In genomic region chr4:15725608-15726007, GRCh38 we compare ENCODE assay signal across 15 cellular contexts. TPM values are rescaled to one million over a fixed set of nuclear protein-coding genes. Genes with fewer than 3 reads are reported as not detected.
DNase-seq lines count a peak whose midpoint lies in the region; ATAC-seq and TF ChIP-seq lines count a peak whose summit lies in the region.
"Had no signal": no experiment of that assay in that cellular context is flagged by ENCODE, and none has a peak within 500 bp of the region (broad histone marks: within the 10 kb centered on the region; RNA-seq: fewer than 3 reads in every experiment).

No MANE protein-coding gene starts in this region.

- peak; percentile 11 for ATAC-seq in activated T-helper 17 cell treated with anti-CD3 and anti-CD28 coated beads, Interleukin-2, amount 50 U/mL, for 72 hours (replicated peaks)
- ATAC-seq in omental fat pad (ENCODE audit: low FRiP score) (peak; percentile 14), HG02623 (IDR thresholded peaks at IDR 0.05; ENCODE audit: unreplicated experiment) (no peak), left lobe of liver (no peak)
- ATAC-seq: GM23338, Panc1, Right ventricle myocardium inferior had no signal

- H3K4me1 ChIP-seq in CD4-positive, alpha-beta memory T cell (ENCODE audit: insufficient read depth, low read length) = peaks cover 7% of the 10 kb centered on the region
- H3K4me1 ChIP-seq in PC-9 (replicated peaks; ENCODE audit: insufficient read depth) = no peaks in the 10 kb centered on the region

- H3K4me3 Mint-ChIP-seq in CD4-positive, alpha-beta memory T cell = peak overlapping the region in 1 of 8 donors; percentile 3
- H3K4me3 Mint-ChIP-seq in activated T-helper 17 cell treated with anti-CD3 and anti-CD28 coated beads, Interleukin-2, amount 50 U/mL, for 72 hours = no peak overlapping the region
- H3K4me3 Mint-ChIP-seq: GM23338 had no signal

- peak overlapping the region in 6 of 7 donors; percentile 8 to 65 (median 31) for H3K27ac Mint-ChIP-seq in CD4-positive, alpha-beta memory T cell
- no peak overlapping the region for H3K27ac Mint-ChIP-seq in activated T-helper 17 cell treated with anti-CD3 and anti-CD28 coated beads, Interleukin-2, amount 50 U/mL, for 72 hours
- H3K27ac Mint-ChIP-seq: GM23338 had no signal

- no peak overlapping the region for H3K27ac ChIP-seq in CD4-positive, alpha-beta memory T cell (ENCODE audit: low read depth, low read length)
- no peak overlapping the region for H3K27ac ChIP-seq in PC-9

- intact Hi-C loops in CD4-positive, alpha-beta memory T cell (cut with micrococcal nuclease) = no loop called here
- intact Hi-C loops in PC-9 (cut with micrococcal nuclease; ENCODE audit: unreplicated experiment) = loop anchor here (5.0 kb wide), 1 partner anchor 33 kb away; no protein-coding TSS in a partner anchor

- peaks cover 4 to 10% (median 7%) of the 10 kb centered on the region in 4 donors for H3K4me1 Mint-ChIP-seq in CD4-positive, alpha-beta memory T cell
- H3K4me1 Mint-ChIP-seq in activated T-helper 17 cell treated with anti-CD3 and anti-CD28 coated beads, Interleukin-2, amount 50 U/mL, for 72 hours = no peaks in the 10 kb centered on the region
- H3K4me1 Mint-ChIP-seq: GM23338 had no signal

- BruUV-seq in PC-9 (replicated peaks; lab: Mats Ljungman, UMichigan) = no TSS peak

- no peak overlapping the region for H2AFZ ChIP-seq in PC-9
- H2AFZ ChIP-seq: GM23338 had no signal

- no peaks in the 10 kb centered on the region for H3K36me3 Mint-ChIP-seq in CD4-positive, alpha-beta memory T cell
- H3K36me3 Mint-ChIP-seq in activated T-helper 17 cell treated with anti-CD3 and anti-CD28 coated beads, Interleukin-2, amount 50 U/mL, for 72 hours (ENCODE audit: low read depth) = no peaks in the 10 kb centered on the region

- no peak for TF ChIP-seq CTCF in fibroblast of villous mesenchyme (IDR thresholded peaks at IDR 0.05; ENCODE audit: insufficient read depth, low read depth, low read length)
- no peak for TF ChIP-seq CTCF in omental fat pad (IDR thresholded peaks at IDR 0.05)
- TF ChIP-seq CTCF in PC-9 (conservative IDR thresholded peaks at IDR 0.05) = no peak

- no peak overlapping the region for H3K4me2 ChIP-seq in PC-9
- H3K4me2 ChIP-seq: GM23338 had no signal

- H3F3A ChIP-seq in PC-9 (ENCODE audit: insufficient read depth, low read depth) = no peaks in the 10 kb centered on the region

- no peaks in the 10 kb centered on the region for H3K27me3 Mint-ChIP-seq in CD4-positive, alpha-beta memory T cell
- H3K27me3 Mint-ChIP-seq in activated T-helper 17 cell treated with anti-CD3 and anti-CD28 coated beads, Interleukin-2, amount 50 U/mL, for 72 hours = no peaks in the 10 kb centered on the region

- CTCF ChIA-PET in CD4-positive, alpha-beta memory T cell (lab: Charles Lee; ENCODE audit: partially characterized antibody) = interaction anchor here (1.8 kb wide), 1 partner anchor 31 kb away, joined by 5 read pairs; no protein-coding TSS in a partner anchor
- CTCF ChIA-PET in PC-9 (lab: Charles Lee) = interaction anchor here (0.8 kb wide), 1 partner anchor 162 kb away, joined by 5 read pairs; no protein-coding TSS in a partner anchor

- no peaks in the 10 kb centered on the region for H3K36me3 ChIP-seq in CD4-positive, alpha-beta memory T cell (ENCODE audit: insufficient read depth, low read length)
- no peaks in the 10 kb centered on the region for H3K36me3 ChIP-seq in PC-9 (ENCODE audit: low read depth)

- no peaks in the 10 kb centered on the region for H4K20me1 ChIP-seq in PC-9 (ENCODE audit: insufficient read depth)

- no peaks in the 10 kb centered on the region for H3K9me3 Mint-ChIP-seq in CD4-positive, alpha-beta memory T cell
- H3K9me3 Mint-ChIP-seq in activated T-helper 17 cell treated with anti-CD3 and anti-CD28 coated beads, Interleukin-2, amount 50 U/mL, for 72 hours = no peaks in the 10 kb centered on the region
- H3K9me3 Mint-ChIP-seq: GM23338 had no signal

- no peak overlapping the region for H3K4me3 ChIP-seq in CD4-positive, alpha-beta memory T cell (ENCODE audit: low read length in 2 of 2)
- H3K4me3 ChIP-seq in fibroblast of villous mesenchyme (ENCODE audit: low read depth, low read length) (no peak overlapping the region), PC-9 (no peak overlapping the region)
- H3K4me3 ChIP-seq: GM23338 had no signal

- POLR2A ChIA-PET in CD4-positive, alpha-beta memory T cell (lab: Charles Lee; ENCODE audit: partially characterized antibody) = no interaction called here
- POLR2A ChIA-PET in PC-9 (lab: Charles Lee; ENCODE audit: unreplicated experiment) = no interaction called here

- no peaks in the 10 kb centered on the region for H3K9me3 ChIP-seq in CD4-positive, alpha-beta memory T cell (ENCODE audit: control insufficient read depth in 1 of 2, low read length in 2 of 2)
- H3K9me3 ChIP-seq in PC-9 (ENCODE audit: insufficient read depth, low read depth) = no peaks in the 10 kb centered on the region

- peak in 4 of 5 donors; percentile 18 to 42 (median 28) for DNase-seq in CD4-positive, alpha-beta memory T cell
- DNase-seq in fibroblast of villous mesenchyme (ENCODE audit: low read depth) = peak; percentile 82
- no peak for DNase-seq in omental fat pad (ENCODE audit: low spot score)
- DNase-seq in PC-9 = no peak
- DNase-seq in NOMO-1 treated with DMSO at 0.1 percent for 48 hours (lab: John Stamatoyannopoulos, UW; ENCODE audit: unreplicated experiment) = no peak
- no peak for DNase-seq in left lobe of liver (ENCODE audit: low spot score)
- DNase-seq: C1 segment of cervical spinal cord, DMS79, KBM-7, NCI-H1048 had no signal

- H3K9me2 ChIP-seq in PC-9 (ENCODE audit: insufficient read depth) = no peaks in the 10 kb centered on the region

- H3K79me2 ChIP-seq in PC-9 (ENCODE audit: low read depth) = no peaks in the 10 kb centered on the region

- no peaks in the 10 kb centered on the region for H3K27me3 ChIP-seq in CD4-positive, alpha-beta memory T cell (ENCODE audit: insufficient read depth, low read length)
- H3K27me3 ChIP-seq in PC-9 (ENCODE audit: insufficient read depth, low read depth) = no peaks in the 10 kb centered on the region

RNA-seq across cellular contexts. Expression of gene BST1, which starts 22.7 kb away (rescaled TPM):
- under 1 TPM; 0.44 to 0.75 TPM for total RNA-seq in CD4-positive, alpha-beta memory T cell
- polyA plus RNA-seq in CD4-positive, alpha-beta memory T cell = under 1 TPM in 1 of 2 donors, not detected in 1; 0.53 TPM
- under 1 TPM; 0.32 to 0.58 TPM for total RNA-seq in activated T-helper 17 cell treated with anti-CD3 and anti-CD28 coated beads, Interleukin-2, amount 50 U/mL, for 72 hours
- total RNA-seq in fibroblast of villous mesenchyme (19.9 and 37.7 TPM in 2 replicates), omental fat pad (10 to 100 TPM; 22.5 to 34.4 (median 24.5) TPM), PC-9 (2021) (0.31 TPM in 1 of 2 replicates, not detected in the other), left lobe of liver (3.7 TPM)

RNA-seq across cellular contexts. Expression of gene FAM200B, which starts 44.0 kb away (rescaled TPM):
- 10 to 100 TPM; 35.5 to 37.4 TPM for total RNA-seq in CD4-positive, alpha-beta memory T cell
- 10 to 100 TPM; 70.9 to 86.8 TPM for polyA plus RNA-seq in CD4-positive, alpha-beta memory T cell
- 10 to 100 TPM in 1 of 2 donors, 1 to 10 TPM in 1; 9.2 to 10.3 TPM for total RNA-seq in activated T-helper 17 cell treated with anti-CD3 and anti-CD28 coated beads, Interleukin-2, amount 50 U/mL, for 72 hours
- total RNA-seq in fibroblast of villous mesenchyme = 28.1 and 29.6 TPM in 2 replicates
- total RNA-seq in omental fat pad = 10 to 100 TPM; 27.5 to 56.6 (median 38.3) TPM
- 20.5 and 32.4 TPM in 2 replicates for total RNA-seq in PC-9 (2021)
- 14.3 TPM for total RNA-seq in left lobe of liver

RNA-seq across cellular contexts. Expression of gene CD38, which starts 52.5 kb away (rescaled TPM):
- total RNA-seq in CD4-positive, alpha-beta memory T cell = 1 to 10 TPM in 1 of 2 experiments, under 1 TPM in 1; 1.00 to 1.7 TPM
- polyA plus RNA-seq in CD4-positive, alpha-beta memory T cell = 1 to 10 TPM in 1 of 2 donors, under 1 TPM in 1; 0.69 to 3.0 TPM
- 1 to 10 TPM; 3.0 to 3.9 TPM for total RNA-seq in activated T-helper 17 cell treated with anti-CD3 and anti-CD28 coated beads, Interleukin-2, amount 50 U/mL, for 72 hours
- total RNA-seq in fibroblast of villous mesenchyme = under 0.01 TPM in 2 replicates
- 10 to 100 TPM in 1 of 4 donors, 1 to 10 TPM in 3; 7.3 to 13.9 (median 9.2) TPM for total RNA-seq in omental fat pad
- 0.90 and 1.3 TPM in 2 replicates for total RNA-seq in PC-9 (2021)
- total RNA-seq in left lobe of liver = 4.6 TPM

Comparison
In these comparisons a context has a peak if more than half of its experiments do, and no peak if none do; other contexts are left out.
1. DNase-seq: peak in CD4-positive, alpha-beta memory T cell (4 of 5) and fibroblast of villous mesenchyme (single experiment); none in omental fat pad (single experiment), PC-9 (0 of 2), NOMO-1 treated with DMSO at 0.1 percent for 48 hours (single experiment) and left lobe of liver (single experiment).
2. ATAC-seq: peak in activated T-helper 17 cell treated with anti-CD3 and anti-CD28 coated beads, Interleukin-2, amount 50 U/mL, for 72 hours (single experiment) and omental fat pad (single experiment); none in HG02623 (single experiment) and left lobe of liver (single experiment).